28 cellular contexts compared by ENCODE assay signal in genomic region chr4:16111533-16111932, GRCh38. TPM values are rescaled to one million over a fixed set of nuclear protein-coding genes. Genes with fewer than 3 reads are reported as not detected.
"Had no signal": no experiment of that assay in that cellular context is flagged by ENCODE, and none has a peak within 500 bp of the region (broad histone marks: within the 10 kb centered on the region; RNA-seq: fewer than 3 reads in every experiment).

No MANE protein-coding gene starts in this region.

- H3K27ac ChIP-seq: brain microvascular endothelial cell, coronary artery, dorsolateral prefrontal cortex, esophagus squamous epithelium, gastroesophageal sphincter, heart right ventricle had no signal

- H3K36me3 ChIP-seq: brain microvascular endothelial cell, esophagus squamous epithelium, gastroesophageal sphincter, heart right ventricle had no signal

- ATAC-seq: activated CD4-positive, CD25-positive, alpha-beta regulatory T cell treated with anti-CD3 and anti-CD28 coated beads, Interleukin-2, amount 50 U/mL, for 24 hours; activated CD8-positive, alpha-beta T cell treated with anti-CD3 and anti-CD28 coated beads, Interleukin-2, amount 10 ng/mL, durations not matched to agents 7 days and 5 days; activated T-cell treated with anti-CD3 and anti-CD28 coated beads, Interleukin-2, amount 50 U/mL, for 4 hours; activated T-helper 17 cell treated with anti-CD3 and anti-CD28 coated beads, Interleukin-2, amount 50 U/mL, for 72 hours; gastroesophageal sphincter; heart right ventricle had no signal

- H3K9me3 Mint-ChIP-seq: activated B cell treated with CpG ODN at 0.5 μM for 24 hours; activated CD4-positive, alpha-beta memory T cell treated with anti-CD3 and anti-CD28 coated beads for 36 hours; activated T-cell treated with anti-CD3 and anti-CD28 coated beads, Interleukin-2, amount 50 U/mL, for 4 hours; central memory CD8-positive, alpha-beta T cell had no signal

- H3K27me3 Mint-ChIP-seq: activated naive CD8-positive, alpha-beta T cell had no signal

- H3K4me3 ChIP-seq: coronary artery, dorsolateral prefrontal cortex, esophagus squamous epithelium, gastroesophageal sphincter, heart right ventricle had no signal

- H3K9me3 ChIP-seq: esophagus squamous epithelium, gastroesophageal sphincter, heart right ventricle had no signal

- H3K27me3 ChIP-seq: brain microvascular endothelial cell, gastroesophageal sphincter, heart right ventricle had no signal

- H3K4me1 ChIP-seq: esophagus squamous epithelium, gastroesophageal sphincter had no signal

- H3K4me1 Mint-ChIP-seq: activated B cell treated with CpG ODN at 0.5 μM for 24 hours; activated T-helper 17 cell treated with anti-CD3 and anti-CD28 coated beads, Interleukin-2, amount 50 U/mL, for 72 hours; central memory CD8-positive, alpha-beta T cell had no signal

- H3K27ac Mint-ChIP-seq: activated B cell treated with CpG ODN at 0.5 μM for 24 hours; activated CD4-positive, alpha-beta memory T cell treated with anti-CD3 and anti-CD28 coated beads for 36 hours; activated CD8-positive, alpha-beta T cell treated with anti-CD3 and anti-CD28 coated beads, Interleukin-2, amount 10 ng/mL, durations not matched to agents 7 days and 5 days; activated naive CD8-positive, alpha-beta T cell; activated T-helper 17 cell treated with anti-CD3 and anti-CD28 coated beads, Interleukin-2, amount 50 U/mL, for 72 hours; dendritic cell treated with granulocyte-macrophage colony-stimulating factor and Interleukin-4, amounts not matched to agents 40 ng/mL and 50 ng/mL, for 4 days had no signal

- H3K4me3 Mint-ChIP-seq: activated B cell treated with CpG ODN at 0.5 μM for 24 hours; activated CD4-positive, alpha-beta memory T cell treated with anti-CD3 and anti-CD28 coated beads for 36 hours; activated CD8-positive, alpha-beta T cell treated with anti-CD3 and anti-CD28 coated beads, Interleukin-2, amount 10 ng/mL, durations not matched to agents 7 days and 5 days; activated naive CD8-positive, alpha-beta T cell; activated T-cell treated with anti-CD3 and anti-CD28 coated beads, Interleukin-2, amount 50 U/mL, for 4 hours; activated T-helper 17 cell treated with anti-CD3 and anti-CD28 coated beads, Interleukin-2, amount 50 U/mL, for 72 hours; central memory CD8-positive, alpha-beta T cell; dendritic cell treated with granulocyte-macrophage colony-stimulating factor and Interleukin-4, amounts not matched to agents 40 ng/mL and 50 ng/mL, for 4 days had no signal

- H3K36me3 Mint-ChIP-seq: activated CD4-positive, alpha-beta memory T cell treated with anti-CD3 and anti-CD28 coated beads for 36 hours; activated naive CD8-positive, alpha-beta T cell had no signal

- DNase-seq: activated B cell treated with CpG ODN at 0.5 μM for 24 hours; activated CD4-positive, alpha-beta memory T cell treated with anti-CD3 and anti-CD28 coated beads for 36 hours; activated CD4-positive, alpha-beta T cell treated with anti-CD3 and anti-CD28 coated beads for 48 hours; activated CD4-positive, alpha-beta T cell treated with anti-CD3 and anti-CD28 coated beads, Interleukin-2, amount 50 U/mL, for 1 hour; activated CD8-positive, alpha-beta T cell treated with anti-CD3 and anti-CD28 coated beads, Interleukin-2, amount 10 ng/mL, durations not matched to agents 7 days and 5 days; activated effector memory CD4-positive, alpha-beta T cell treated with Interleukin-2 at 50 U/mL for 16 hours; activated gamma-delta T cell treated with Interleukin-2 at 50 U/mL for 16 hours; activated naive CD4-positive, alpha-beta T cell treated with anti-CD3 and anti-CD28 coated beads, Interleukin-2, amount 50 U/mL, for 16 hours; activated naive CD4-positive, alpha-beta T cell treated with Interleukin-2 at 50 U/mL for 16 hours; activated T-cell treated with anti-CD3 and anti-CD28 coated beads, Interleukin-2, amount 50 U/mL, for 4 hours; amniotic stem cell; anterior cingulate cortex; brain microvascular endothelial cell; dorsolateral prefrontal cortex; effector memory CD4-positive, alpha-beta T cell; erythroblast; esophagus squamous epithelium; foreskin melanocyte; heart right ventricle; T-helper 2 cell had no signal

RNA-seq across cellular contexts. Expression of gene PROM1, which starts 27.7 kb away (rescaled TPM):
- total RNA-seq: activated B cell treated with CpG ODN at 0.5 μM for 24 hours; activated CD4-positive, alpha-beta memory T cell treated with anti-CD3 and anti-CD28 coated beads for 36 hours; activated CD8-positive, alpha-beta T cell treated with anti-CD3 and anti-CD28 coated beads, Interleukin-2, amount 10 ng/mL, durations not matched to agents 7 days and 5 days; T-helper 1 cell treated with Interleukin-12 subunit alpha and Interleukin-12 subunit beta and Interleukin-4 antibody, amounts not matched to agents 30 ng/mL and 1 ng/mL, for 36 hours had no signal
